In the genomic region with DNA sequence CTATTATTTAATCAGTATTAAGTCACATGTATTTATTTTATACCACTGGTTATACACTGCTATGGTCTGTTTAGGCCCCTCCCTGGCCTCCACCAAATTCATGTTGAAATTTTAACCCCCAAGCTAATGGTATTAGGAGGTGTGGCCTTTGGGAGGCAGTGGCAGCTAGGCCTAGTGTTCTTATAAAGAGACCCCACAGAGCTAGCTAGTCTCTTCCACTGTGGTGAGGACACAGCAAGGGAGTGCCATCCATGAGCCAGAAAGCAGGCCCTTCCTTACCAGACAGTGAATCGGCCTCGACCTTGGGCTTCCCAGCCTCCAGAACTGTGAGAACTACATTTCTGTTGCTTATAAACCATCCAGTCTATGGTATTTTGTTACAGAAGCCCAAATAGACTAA, we compare ENCODE assay signal across 18 cellular contexts. TPM values are rescaled to one million over a fixed set of nuclear protein-coding genes. Genes with fewer than 3 reads are reported as not detected.
DNase-seq lines count a peak whose midpoint lies in the region; ATAC-seq and TF ChIP-seq lines count a peak whose summit lies in the region.
"Had no signal": no experiment of that assay in that cellular context is flagged by ENCODE, and none has a peak within 500 bp of the region (broad histone marks: within the 10 kb centered on the region; RNA-seq: fewer than 3 reads in every experiment).

No MANE protein-coding gene starts in this region.

- H3K36me3 ChIP-seq in Panc1 (ENCODE audit: control insufficient read depth, insufficient read depth, low read length) (peaks cover 6% of the 10 kb centered on the region; the same call in 1 of the 2 replicates), endodermal cell (ENCODE audit: control insufficient read depth, insufficient read depth, low read length) (peaks cover 21% of the 10 kb centered on the region), left lung (peaks cover 0 to 27% of the 10 kb centered on the region in 2 donors)

- H3K9ac ChIP-seq in endodermal cell (ENCODE audit: extremely low read depth, low read length, poor library complexity, severe bottlenecking): no peak overlapping the region

- no peak for DNase-seq in activated CD8-positive, alpha-beta T cell treated with anti-CD3 and anti-CD28 coated beads for 36 hours
- no peak for DNase-seq in activated CD8-positive, alpha-beta T cell treated with anti-CD3 and anti-CD28 coated beads, Interleukin-2, amount 10 ng/mL, durations not matched to agents 7 days and 5 days
- DNase-seq in Panc1 (ENCODE audit: low read depth, low spot score) (no peak), endodermal cell (peak; percentile 49), left lung (no peak)
- no peak for DNase-seq in stimulated activated naive B cell treated with anti-CD40 and anti-IgM and Interleukin-4, amounts not matched to agents 10 μg/mL and 1 μg/mL and 100 μg/mL, for 72 hours
- DNase-seq: H7, IMR-90, NCI-H1105 treated with DMSO at 0.1 percent for 48 hours, NCI-H187, NCI-H345, NCI-H526 treated with DMSO at 0.1 percent for 48 hours, PC-9, Right ventricle myocardium superior had no signal

- peaks cover 8% of the 10 kb centered on the region for H3K36me3 Mint-ChIP-seq in activated CD8-positive, alpha-beta T cell treated with anti-CD3 and anti-CD28 coated beads for 36 hours (ENCODE audit: low read depth)
- peaks cover 16% of the 10 kb centered on the region for H3K36me3 Mint-ChIP-seq in activated CD8-positive, alpha-beta T cell treated with anti-CD3 and anti-CD28 coated beads, Interleukin-2, amount 10 ng/mL, durations not matched to agents 7 days and 5 days (ENCODE audit: low read depth)
- peaks cover 3% of the 10 kb centered on the region for H3K36me3 Mint-ChIP-seq in endodermal cell (ENCODE audit: low read depth)
- H3K36me3 Mint-ChIP-seq in stimulated activated naive B cell treated with anti-CD40 and anti-IgM and Interleukin-4, amounts not matched to agents 10 μg/mL and 1 μg/mL and 100 μg/mL, for 72 hours: peaks cover 6 to 15% of the 10 kb centered on the region in 2 donors

- TF ChIP-seq CTCF in activated CD8-positive, alpha-beta T cell treated with anti-CD3 and anti-CD28 coated beads for 36 hours (IDR thresholded peaks at IDR 0.05): no peak
- no peak for TF ChIP-seq CTCF in Panc1 (IDR thresholded peaks at IDR 0.05)
- TF ChIP-seq CTCF in endodermal cell (conservative IDR thresholded peaks at IDR 0.05): no peak
- no peak for TF ChIP-seq CTCF in left lung (IDR thresholded peaks at IDR 0.05)

- no peak overlapping the region for H3K27ac ChIP-seq in Panc1 (ENCODE audit: low read length)
- no peak overlapping the region for H3K27ac ChIP-seq in endodermal cell (ENCODE audit: low read depth, low read length)
- no peak overlapping the region for H3K27ac ChIP-seq in left lung
- H3K27ac ChIP-seq: C4-2B, PC-9, SK-N-MC had no signal

- no peaks in the 10 kb centered on the region for H3K9me3 ChIP-seq in Panc1 (ENCODE audit: control insufficient read depth, insufficient read depth, low read depth, low read length)
- H3K9me3 ChIP-seq in endodermal cell (ENCODE audit: control insufficient read depth, low read length): no peaks in the 10 kb centered on the region
- no peaks in the 10 kb centered on the region for H3K9me3 ChIP-seq in left lung

- no peaks in the 10 kb centered on the region for H3K4me1 Mint-ChIP-seq in activated CD8-positive, alpha-beta T cell treated with anti-CD3 and anti-CD28 coated beads for 36 hours (ENCODE audit: low read depth)
- no peaks in the 10 kb centered on the region for H3K4me1 Mint-ChIP-seq in activated CD8-positive, alpha-beta T cell treated with anti-CD3 and anti-CD28 coated beads, Interleukin-2, amount 10 ng/mL, durations not matched to agents 7 days and 5 days (ENCODE audit: low read depth)
- no peaks in the 10 kb centered on the region for H3K4me1 Mint-ChIP-seq in endodermal cell
- no peaks in the 10 kb centered on the region for H3K4me1 Mint-ChIP-seq in stimulated activated naive B cell treated with anti-CD40 and anti-IgM and Interleukin-4, amounts not matched to agents 10 μg/mL and 1 μg/mL and 100 μg/mL, for 72 hours

- H3K27me3 Mint-ChIP-seq in activated CD8-positive, alpha-beta T cell treated with anti-CD3 and anti-CD28 coated beads for 36 hours: no peaks in the 10 kb centered on the region
- H3K27me3 Mint-ChIP-seq in activated CD8-positive, alpha-beta T cell treated with anti-CD3 and anti-CD28 coated beads, Interleukin-2, amount 10 ng/mL, durations not matched to agents 7 days and 5 days (ENCODE audit: low read depth): peaks cover 6% of the 10 kb centered on the region
- H3K27me3 Mint-ChIP-seq in endodermal cell (ENCODE audit: insufficient read depth): no peaks in the 10 kb centered on the region
- H3K27me3 Mint-ChIP-seq in stimulated activated naive B cell treated with anti-CD40 and anti-IgM and Interleukin-4, amounts not matched to agents 10 μg/mL and 1 μg/mL and 100 μg/mL, for 72 hours: no peaks in the 10 kb centered on the region

- no TSS peak for BruUV-seq in Panc1 (replicated peaks; lab: Mats Ljungman, UMichigan)

- H3K4me3 Mint-ChIP-seq in activated CD8-positive, alpha-beta T cell treated with anti-CD3 and anti-CD28 coated beads for 36 hours: no peak overlapping the region
- no peak overlapping the region for H3K4me3 Mint-ChIP-seq in activated CD8-positive, alpha-beta T cell treated with anti-CD3 and anti-CD28 coated beads, Interleukin-2, amount 10 ng/mL, durations not matched to agents 7 days and 5 days
- H3K4me3 Mint-ChIP-seq in endodermal cell: no peak overlapping the region
- H3K4me3 Mint-ChIP-seq in stimulated activated naive B cell treated with anti-CD40 and anti-IgM and Interleukin-4, amounts not matched to agents 10 μg/mL and 1 μg/mL and 100 μg/mL, for 72 hours: no peak overlapping the region

- no peak overlapping the region for H3K4me3 ChIP-seq in Panc1 (ENCODE audit: low read depth in 2 of 2, low read length in 2 of 2)
- no peak overlapping the region for H3K4me3 ChIP-seq in endodermal cell (ENCODE audit: low read length)
- H3K4me3 ChIP-seq in left lung: no peak overlapping the region
- H3K4me3 ChIP-seq: PC-9, SK-N-MC had no signal

- POLR2A ChIA-PET in activated CD8-positive, alpha-beta T cell treated with anti-CD3 and anti-CD28 coated beads for 36 hours (lab: Charles Lee): interaction anchor here (0.6 to 2.5 kb wide), 3 partner anchors 9 to 233 kb away, joined by 3 to 10 read pairs (median 4); partner anchors contain the start of gene RBM48
- POLR2A ChIA-PET in activated CD8-positive, alpha-beta T cell treated with anti-CD3 and anti-CD28 coated beads, Interleukin-2, amount 10 ng/mL, durations not matched to agents 7 days and 5 days (lab: Charles Lee): interaction anchor here (1.0 kb wide), 1 partner anchor 30 kb away, joined by 3 read pairs; no protein-coding TSS in a partner anchor
- POLR2A ChIA-PET in Panc1 (lab: Charles Lee): no interaction called here

- no peaks in the 10 kb centered on the region for H3K4me1 ChIP-seq in Panc1 (ENCODE audit: control insufficient read depth, insufficient read depth, low read length)
- no peaks in the 10 kb centered on the region for H3K4me1 ChIP-seq in endodermal cell (ENCODE audit: control insufficient read depth, insufficient read depth, low read length)
- H3K4me1 ChIP-seq in left lung: no peaks in the 10 kb centered on the region

- CTCF ChIA-PET in activated CD8-positive, alpha-beta T cell treated with anti-CD3 and anti-CD28 coated beads for 36 hours (lab: Charles Lee): no interaction called here
- CTCF ChIA-PET in activated CD8-positive, alpha-beta T cell treated with anti-CD3 and anti-CD28 coated beads, Interleukin-2, amount 10 ng/mL, durations not matched to agents 7 days and 5 days (lab: Charles Lee): interaction anchor here (0.6 to 1.1 kb wide), 2 partner anchors 11 to 158 kb away, joined by 3 to 4 read pairs; no protein-coding TSS in a partner anchor
- CTCF ChIA-PET in Panc1 (lab: Charles Lee): no interaction called here

- in situ Hi-C loops in Panc1 (cut with HindIII; ENCODE audit: low pct_unique_long_range_greater_than_20kb, low sequenced_read_pairs): no loop called here

- ATAC-seq in activated CD8-positive, alpha-beta T cell treated with anti-CD3 and anti-CD28 coated beads for 36 hours: peak; percentile 27
- no peak for ATAC-seq in activated CD8-positive, alpha-beta T cell treated with anti-CD3 and anti-CD28 coated beads, Interleukin-2, amount 10 ng/mL, durations not matched to agents 7 days and 5 days
- ATAC-seq in Panc1 (peak; percentile 37; the same call in 1 of the 2 replicates), left lung (no peak), GM21825 (IDR thresholded peaks at IDR 0.05; ENCODE audit: unreplicated experiment) (no peak), HG02798 (IDR thresholded peaks at IDR 0.05; ENCODE audit: poor library complexity, unreplicated experiment) (no peak)
- no peak for ATAC-seq in stimulated activated naive B cell treated with anti-CD40 and anti-IgM and Interleukin-4, amounts not matched to agents 10 μg/mL and 1 μg/mL and 100 μg/mL, for 72 hours (replicated peaks)

- H3K27me3 ChIP-seq in Panc1 (ENCODE audit: control insufficient read depth, insufficient read depth, low read length) (no peaks in the 10 kb centered on the region), endodermal cell (ENCODE audit: control insufficient read depth, insufficient read depth, low read length, poor library complexity, severe bottlenecking) (no peaks in the 10 kb centered on the region), left lung (no peaks in the 10 kb centered on the region)

- 85 to 92% methylated on average over 2 of the region's 2 CpGs for WGBS in endodermal cell (ENCODE audit: insufficient coverage in 1 of 2, insufficient read length in 1 of 2), 2 experiments

- no peak overlapping the region for H3K27ac Mint-ChIP-seq in activated CD8-positive, alpha-beta T cell treated with anti-CD3 and anti-CD28 coated beads for 36 hours
- H3K27ac Mint-ChIP-seq in activated CD8-positive, alpha-beta T cell treated with anti-CD3 and anti-CD28 coated beads, Interleukin-2, amount 10 ng/mL, durations not matched to agents 7 days and 5 days: no peak overlapping the region
- H3K27ac Mint-ChIP-seq in endodermal cell: no peak overlapping the region
- peak overlapping the region; percentile 7 for H3K27ac Mint-ChIP-seq in stimulated activated naive B cell treated with anti-CD40 and anti-IgM and Interleukin-4, amounts not matched to agents 10 μg/mL and 1 μg/mL and 100 μg/mL, for 72 hours

- intact Hi-C loops in activated CD8-positive, alpha-beta T cell treated with anti-CD3 and anti-CD28 coated beads for 36 hours (cut with micrococcal nuclease): no loop called here
- intact Hi-C loops in Panc1 (cut with micrococcal nuclease; ENCODE audit: unreplicated experiment) (no loop called here), left lung (cut with DNase I) (no loop called here)

- H3K9me3 Mint-ChIP-seq in activated CD8-positive, alpha-beta T cell treated with anti-CD3 and anti-CD28 coated beads for 36 hours: no peaks in the 10 kb centered on the region
- H3K9me3 Mint-ChIP-seq in activated CD8-positive, alpha-beta T cell treated with anti-CD3 and anti-CD28 coated beads, Interleukin-2, amount 10 ng/mL, durations not matched to agents 7 days and 5 days (ENCODE audit: insufficient read depth): no peaks in the 10 kb centered on the region
- H3K9me3 Mint-ChIP-seq in endodermal cell: no peaks in the 10 kb centered on the region
- H3K9me3 Mint-ChIP-seq in stimulated activated naive B cell treated with anti-CD40 and anti-IgM and Interleukin-4, amounts not matched to agents 10 μg/mL and 1 μg/mL and 100 μg/mL, for 72 hours: no peaks in the 10 kb centered on the region

RNA-seq across cellular contexts. Expression of gene RBM48, which starts 28.7 kb away (rescaled TPM):
- 10 to 100 TPM; 11.5 to 13.4 TPM for total RNA-seq in activated CD8-positive, alpha-beta T cell treated with anti-CD3 and anti-CD28 coated beads for 36 hours
- 10 to 100 TPM; 14.5 to 15.4 TPM for total RNA-seq in activated CD8-positive, alpha-beta T cell treated with anti-CD3 and anti-CD28 coated beads, Interleukin-2, amount 10 ng/mL, durations not matched to agents 7 days and 5 days
- total RNA-seq in Panc1 (2021; ENCODE audit: unreplicated experiment) (10.1 TPM), endodermal cell (10 to 100 TPM; 11.4 to 11.9 TPM), left lung (10 to 100 TPM; 10.6 to 11.1 TPM)
- polyA plus RNA-seq in Panc1 (2012; ENCODE audit: insufficient read length): 3.9 TPM
- polyA plus RNA-seq in endodermal cell (2013, experiment 1 of 2): 14.5 TPM
- 14.6 TPM for polyA plus RNA-seq in endodermal cell (2013, experiment 2 of 2)

RNA-seq across cellular contexts. Expression of gene PEX1, which starts 28.9 kb away (rescaled TPM):
- 10 to 100 TPM; 16.6 to 16.9 TPM for total RNA-seq in activated CD8-positive, alpha-beta T cell treated with anti-CD3 and anti-CD28 coated beads for 36 hours
- total RNA-seq in activated CD8-positive, alpha-beta T cell treated with anti-CD3 and anti-CD28 coated beads, Interleukin-2, amount 10 ng/mL, durations not matched to agents 7 days and 5 days: 10 to 100 TPM; 13.6 to 16.8 TPM
- total RNA-seq in Panc1 (2021; ENCODE audit: unreplicated experiment) (13.9 TPM), endodermal cell (10 to 100 TPM; 26.1 to 34.0 TPM), left lung (10 to 100 TPM; 12.4 to 12.7 TPM)
- polyA plus RNA-seq in Panc1 (2012; ENCODE audit: insufficient read length): 7.8 TPM
- polyA plus RNA-seq in endodermal cell (2013, experiment 1 of 2): 26.7 TPM
- 25.0 TPM for polyA plus RNA-seq in endodermal cell (2013, experiment 2 of 2)

RNA-seq across cellular contexts. Expression of gene FAM133B, which starts 32.9 kb away (rescaled TPM):
- total RNA-seq in activated CD8-positive, alpha-beta T cell treated with anti-CD3 and anti-CD28 coated beads for 36 hours: 10 to 100 TPM; 27.9 to 30.3 TPM
- total RNA-seq in activated CD8-positive, alpha-beta T cell treated with anti-CD3 and anti-CD28 coated beads, Interleukin-2, amount 10 ng/mL, durations not matched to agents 7 days and 5 days: 10 to 100 TPM; 31.6 to 32.8 TPM
- 27.7 TPM for total RNA-seq in Panc1 (2021; ENCODE audit: unreplicated experiment)
- polyA plus RNA-seq in Panc1 (2012; ENCODE audit: insufficient read length): 20.2 TPM
- total RNA-seq in endodermal cell: 10 to 100 TPM; 35.9 to 38.2 TPM
- polyA plus RNA-seq in endodermal cell (2013, experiment 1 of 2): 32.7 TPM
- polyA plus RNA-seq in endodermal cell (2013, experiment 2 of 2): 33.2 TPM
- total RNA-seq in left lung: 10 to 100 TPM; 17.2 to 22.3 TPM

Comparison
In these comparisons a context has a peak if more than half of its experiments do, and no peak if none do; other contexts are left out.
1. ATAC-seq: peak in activated CD8-positive, alpha-beta T cell treated with anti-CD3 and anti-CD28 coated beads for 36 hours (single experiment) and Panc1 (single experiment); none in activated CD8-positive, alpha-beta T cell treated with anti-CD3 and anti-CD28 coated beads, Interleukin-2, amount 10 ng/mL, durations not matched to agents 7 days and 5 days (single experiment), stimulated activated naive B cell treated with anti-CD40 and anti-IgM and Interleukin-4, amounts not matched to agents 10 μg/mL and 1 μg/mL and 100 μg/mL, for 72 hours (0 of 2), left lung (single experiment), GM21825 (single experiment) and HG02798 (single experiment).